19 cellular contexts compared by ENCODE assay signal in genomic region chr22:27370281-27370680, GRCh38.
DNase-seq lines count a peak whose midpoint lies in the region; ATAC-seq and TF ChIP-seq lines count a peak whose summit lies in the region.
"Had no signal": no experiment of that assay in that cellular context is flagged by ENCODE, and none has a peak within 500 bp of the region (broad histone marks: within the 10 kb centered on the region; RNA-seq: fewer than 3 reads in every experiment).

No MANE protein-coding gene starts in this region.

- POLR2A ChIA-PET in activated CD8-positive, alpha-beta T cell treated with anti-CD3 and anti-CD28 coated beads for 36 hours (lab: Charles Lee), result no interaction called here
- POLR2A ChIA-PET in activated CD8-positive, alpha-beta T cell treated with anti-CD3 and anti-CD28 coated beads, Interleukin-2, amount 10 ng/mL, durations not matched to agents 7 days and 5 days (lab: Charles Lee), result no interaction called here

- no peaks in the 10 kb centered on the region for H3K4me1 ChIP-seq in mesendoderm (ENCODE audit: control insufficient read depth, low read depth, low read length)
- H3K4me1 ChIP-seq: left ventricle myocardium inferior, parathyroid adenoma had no signal

- H2BK15ac ChIP-seq in mesendoderm (replicated peaks; ENCODE audit: low read depth), result no peak overlapping the region

- no peak overlapping the region for H3K18ac ChIP-seq in mesendoderm (ENCODE audit: low read length)

- H3K27ac Mint-ChIP-seq in activated CD8-positive, alpha-beta T cell treated with anti-CD3 and anti-CD28 coated beads for 36 hours, result no peak overlapping the region
- no peak overlapping the region for H3K27ac Mint-ChIP-seq in activated CD8-positive, alpha-beta T cell treated with anti-CD3 and anti-CD28 coated beads, Interleukin-2, amount 10 ng/mL, durations not matched to agents 7 days and 5 days
- H3K27ac Mint-ChIP-seq: activated naive CD8-positive, alpha-beta T cell treated with anti-CD3 and anti-CD28 coated beads, Interleukin-2, amount 50 U/mL, for 24 hours; activated T-helper 1 cell treated with anti-CD3 and anti-CD28 coated beads, Interleukin-12 subunit alpha, Interleukin-12 subunit beta, Interleukin-2, Interleukin-4 antibody, amounts not matched to agents 30 ng/mL and 10 ng/mL and 1 ng/mL, durations not matched to agents 14 hours and 24 hours and 36 hours; CD4-positive, alpha-beta T cell; dendritic cell treated with granulocyte-macrophage colony-stimulating factor and Interleukin-4, amounts not matched to agents 40 ng/mL and 50 ng/mL, for 4 days had no signal

- intact Hi-C loops in activated CD8-positive, alpha-beta T cell treated with anti-CD3 and anti-CD28 coated beads for 36 hours (cut with micrococcal nuclease), result no loop called here

- H3K4me3 Mint-ChIP-seq in activated CD8-positive, alpha-beta T cell treated with anti-CD3 and anti-CD28 coated beads for 36 hours, result no peak overlapping the region
- no peak overlapping the region for H3K4me3 Mint-ChIP-seq in activated CD8-positive, alpha-beta T cell treated with anti-CD3 and anti-CD28 coated beads, Interleukin-2, amount 10 ng/mL, durations not matched to agents 7 days and 5 days
- H3K4me3 Mint-ChIP-seq: activated naive CD8-positive, alpha-beta T cell treated with anti-CD3 and anti-CD28 coated beads, Interleukin-2, amount 50 U/mL, for 24 hours; activated T-helper 1 cell treated with anti-CD3 and anti-CD28 coated beads, Interleukin-12 subunit alpha, Interleukin-12 subunit beta, Interleukin-2, Interleukin-4 antibody, amounts not matched to agents 30 ng/mL and 10 ng/mL and 1 ng/mL, durations not matched to agents 14 hours and 24 hours and 36 hours; CD4-positive, alpha-beta T cell; dendritic cell treated with granulocyte-macrophage colony-stimulating factor and Interleukin-4, amounts not matched to agents 40 ng/mL and 50 ng/mL, for 4 days had no signal

- no peaks in the 10 kb centered on the region for H3K79me1 ChIP-seq in mesendoderm (ENCODE audit: low read length)

- H2BK5ac ChIP-seq in mesendoderm (ENCODE audit: low read length), result no peak overlapping the region

- no peak overlapping the region for H4K5ac ChIP-seq in mesendoderm (ENCODE audit: low read length)

- H3K4me2 ChIP-seq in mesendoderm (ENCODE audit: low read length), result no peak overlapping the region
- H3K4me2 ChIP-seq: PC-9 had no signal

- H3K36me3 ChIP-seq in mesendoderm (ENCODE audit: control insufficient read depth, insufficient read depth, low read length), result no peaks in the 10 kb centered on the region
- H3K36me3 ChIP-seq: left ventricle myocardium inferior had no signal

- no peak overlapping the region for H3K27ac ChIP-seq in mesendoderm (ENCODE audit: low read depth, low read length)
- H3K27ac ChIP-seq: left ventricle myocardium inferior, parathyroid adenoma, PC-9 had no signal

- no peak overlapping the region for H3K56ac ChIP-seq in mesendoderm (ENCODE audit: low read length)

- no peaks in the 10 kb centered on the region for H3K9me3 Mint-ChIP-seq in activated CD8-positive, alpha-beta T cell treated with anti-CD3 and anti-CD28 coated beads for 36 hours
- H3K9me3 Mint-ChIP-seq in activated CD8-positive, alpha-beta T cell treated with anti-CD3 and anti-CD28 coated beads, Interleukin-2, amount 10 ng/mL, durations not matched to agents 7 days and 5 days (ENCODE audit: insufficient read depth), result no peaks in the 10 kb centered on the region
- H3K9me3 Mint-ChIP-seq: activated naive CD8-positive, alpha-beta T cell treated with anti-CD3 and anti-CD28 coated beads, Interleukin-2, amount 50 U/mL, for 24 hours; CD4-positive, alpha-beta T cell had no signal

- no peak overlapping the region for H3K9ac ChIP-seq in mesendoderm (ENCODE audit: low read length)
- H3K9ac ChIP-seq: parathyroid adenoma had no signal

- TF ChIP-seq POLR2A in NB4 (IDR thresholded peaks at IDR 0.05; ENCODE audit: extremely low read depth, insufficient read length), result no peak

- no peak overlapping the region for H2BK120ac ChIP-seq in mesendoderm (ENCODE audit: low read depth, low read length)

- CTCF ChIA-PET in activated CD8-positive, alpha-beta T cell treated with anti-CD3 and anti-CD28 coated beads for 36 hours (lab: Charles Lee), result no interaction called here
- CTCF ChIA-PET in activated CD8-positive, alpha-beta T cell treated with anti-CD3 and anti-CD28 coated beads, Interleukin-2, amount 10 ng/mL, durations not matched to agents 7 days and 5 days (lab: Charles Lee), result no interaction called here

- no peaks in the 10 kb centered on the region for H3K36me3 Mint-ChIP-seq in activated CD8-positive, alpha-beta T cell treated with anti-CD3 and anti-CD28 coated beads for 36 hours (ENCODE audit: low read depth)
- no peaks in the 10 kb centered on the region for H3K36me3 Mint-ChIP-seq in activated CD8-positive, alpha-beta T cell treated with anti-CD3 and anti-CD28 coated beads, Interleukin-2, amount 10 ng/mL, durations not matched to agents 7 days and 5 days (ENCODE audit: low read depth)

- H3K4me3 ChIP-seq in NB4 (ENCODE audit: low read depth, low read length) (no peak overlapping the region), mesendoderm (ENCODE audit: low read length) (no peak overlapping the region)
- H3K4me3 ChIP-seq: left ventricle myocardium inferior, PC-9 had no signal

- TF ChIP-seq CTCF in activated CD8-positive, alpha-beta T cell treated with anti-CD3 and anti-CD28 coated beads for 36 hours (IDR thresholded peaks at IDR 0.05), result no peak
- TF ChIP-seq CTCF in NB4 (IDR thresholded peaks at IDR 0.05; ENCODE audit: low read depth, low read length), result no peak

- H3K27me3 ChIP-seq in mesendoderm (ENCODE audit: insufficient read depth, low read length, poor library complexity), result no peaks in the 10 kb centered on the region

- peaks cover 22% of the 10 kb centered on the region for H3K27me3 Mint-ChIP-seq in activated CD8-positive, alpha-beta T cell treated with anti-CD3 and anti-CD28 coated beads for 36 hours
- no peaks in the 10 kb centered on the region for H3K27me3 Mint-ChIP-seq in activated CD8-positive, alpha-beta T cell treated with anti-CD3 and anti-CD28 coated beads, Interleukin-2, amount 10 ng/mL, durations not matched to agents 7 days and 5 days (ENCODE audit: low read depth)

- no CpG with 5 or more reads among the region's 4 CpGs for WGBS in mesendoderm (ENCODE audit: extremely low coverage, insufficient coverage, low lambda C conversion rate)

- H3K4ac ChIP-seq in mesendoderm (ENCODE audit: low read depth, low read length), result no peak overlapping the region

- H3K79me2 ChIP-seq in mesendoderm (ENCODE audit: control insufficient read depth, insufficient read depth, low read length), result no peaks in the 10 kb centered on the region
- H3K79me2 ChIP-seq: parathyroid adenoma had no signal

- no peak overlapping the region for H2AK5ac ChIP-seq in mesendoderm (ENCODE audit: low read length)

- DNase-seq in activated CD8-positive, alpha-beta T cell treated with anti-CD3 and anti-CD28 coated beads for 36 hours, result peak; percentile 31
- DNase-seq in activated CD8-positive, alpha-beta T cell treated with anti-CD3 and anti-CD28 coated beads, Interleukin-2, amount 10 ng/mL, durations not matched to agents 7 days and 5 days, result no peak
- DNase-seq in NB4 (ENCODE audit: low read depth) (peak; percentile 80), UCSD-AML1 (lab: John Stamatoyannopoulos, UW; ENCODE audit: unreplicated experiment) (peak; percentile 34), mesendoderm (peak; percentile 38), nucleus accumbens (lab: John Stamatoyannopoulos, UW) (no peak), medulla oblongata (ENCODE audit: extremely low spot score) (no peak)
- DNase-seq: activated naive CD8-positive, alpha-beta T cell treated with anti-CD3 and anti-CD28 coated beads, Interleukin-2, amount 50 U/mL, for 24 hours; CD4-positive, alpha-beta T cell; left ventricle myocardium inferior; NCI-H1048; NCI-H524 treated with DMSO at 0.1 percent for 48 hours; PC-9 had no signal

- ATAC-seq in activated CD8-positive, alpha-beta T cell treated with anti-CD3 and anti-CD28 coated beads for 36 hours, result no peak
- ATAC-seq in activated CD8-positive, alpha-beta T cell treated with anti-CD3 and anti-CD28 coated beads, Interleukin-2, amount 10 ng/mL, durations not matched to agents 7 days and 5 days, result no peak
- no peak for ATAC-seq in HG02981 (IDR thresholded peaks at IDR 0.05; ENCODE audit: unreplicated experiment)
- ATAC-seq: activated naive CD8-positive, alpha-beta T cell treated with anti-CD3 and anti-CD28 coated beads, Interleukin-2, amount 50 U/mL, for 24 hours; HepG2; SK-N-SH treated with all-trans-retinoic acid at 6 μM for 48 hours had no signal

- no peak overlapping the region for H4K8ac ChIP-seq in mesendoderm (ENCODE audit: low read depth, low read length)

- H3K23ac ChIP-seq in mesendoderm (ENCODE audit: low read length), result no peak overlapping the region

- H3K4me1 Mint-ChIP-seq in activated CD8-positive, alpha-beta T cell treated with anti-CD3 and anti-CD28 coated beads for 36 hours (ENCODE audit: low read depth), result no peaks in the 10 kb centered on the region
- H3K4me1 Mint-ChIP-seq in activated CD8-positive, alpha-beta T cell treated with anti-CD3 and anti-CD28 coated beads, Interleukin-2, amount 10 ng/mL, durations not matched to agents 7 days and 5 days (ENCODE audit: low read depth), result no peaks in the 10 kb centered on the region
- H3K4me1 Mint-ChIP-seq: activated naive CD8-positive, alpha-beta T cell treated with anti-CD3 and anti-CD28 coated beads, Interleukin-2, amount 50 U/mL, for 24 hours had no signal

Comparison
In these comparisons a context has a peak if more than half of its experiments do, and no peak if none do; other contexts are left out.
1. DNase-seq: peak in activated CD8-positive, alpha-beta T cell treated with anti-CD3 and anti-CD28 coated beads for 36 hours (single experiment), NB4 (single experiment), UCSD-AML1 (single experiment) and mesendoderm (single experiment); none in activated CD8-positive, alpha-beta T cell treated with anti-CD3 and anti-CD28 coated beads, Interleukin-2, amount 10 ng/mL, durations not matched to agents 7 days and 5 days (single experiment), nucleus accumbens (0 of 56) and medulla oblongata (single experiment).